In genomic region chr10:104028146-104028545, GRCh38 we compare ENCODE assay signal across 8 cellular contexts.
DNase-seq lines count a peak whose midpoint lies in the region; ATAC-seq and TF ChIP-seq lines count a peak whose summit lies in the region.

No MANE protein-coding gene starts in this region.

- DNase-seq in stimulated activated CD4-positive, alpha-beta T cell treated with anti-CD3 and anti-CD28 coated beads, Interleukin-1b, Interleukin-23, amount 100 ng/mL, for 48 hours, result peak; percentile 37
- DNase-seq in stimulated activated CD4-positive, alpha-beta T cell treated with anti-CD3 and anti-CD28 coated beads, Interleukin-2, amount 100 ng/mL, for 24 hours, result no peak
- peak; percentile 24 for DNase-seq in adipocyte (ENCODE audit: low read depth)
- peak; percentile 63 for DNase-seq in inferior parietal cortex (ENCODE audit: extremely low spot score)
- DNase-seq in UCSD-AML1 (lab: John Stamatoyannopoulos, UW; ENCODE audit: unreplicated experiment), result no peak
- DNase-seq in AML-193 (lab: John Stamatoyannopoulos, UW), result no peak
- DNase-seq in GM20000 (ENCODE audit: low spot score), result no peak

- TF ChIP-seq CTCF in GM20000 (IDR thresholded peaks at IDR 0.05; ENCODE audit: extremely low read depth, missing control alignments), result no peak

- peaks cover 43% of the 10 kb centered on the region for H3K36me3 ChIP-seq in adipocyte (ENCODE audit: control insufficient read depth, insufficient read depth, low read length, severe bottlenecking)

- no peaks in the 10 kb centered on the region for H3K9me3 ChIP-seq in adipocyte (ENCODE audit: control insufficient read depth, low read length)

- no peak overlapping the region for H3K4me3 ChIP-seq in adipocyte (ENCODE audit: low read length)

- H3K27me3 ChIP-seq in adipocyte (replicated peaks; ENCODE audit: control insufficient read depth, insufficient read depth, low read length), result no peaks in the 10 kb centered on the region

- no peaks in the 10 kb centered on the region for H3K4me1 ChIP-seq in adipocyte (ENCODE audit: control insufficient read depth, insufficient read depth, low read length)

- no peak overlapping the region for H3K9ac ChIP-seq in adipocyte (ENCODE audit: low read length)

- no peak for ATAC-seq in HG02870 (IDR thresholded peaks at IDR 0.05; ENCODE audit: unreplicated experiment)

Comparison
In these comparisons a context has a peak if more than half of its experiments do, and no peak if none do; other contexts are left out.
1. DNase-seq: peak in stimulated activated CD4-positive, alpha-beta T cell treated with anti-CD3 and anti-CD28 coated beads, Interleukin-1b, Interleukin-23, amount 100 ng/mL, for 48 hours (single experiment), adipocyte (single experiment) and inferior parietal cortex (single experiment); none in stimulated activated CD4-positive, alpha-beta T cell treated with anti-CD3 and anti-CD28 coated beads, Interleukin-2, amount 100 ng/mL, for 24 hours (0 of 2), UCSD-AML1 (single experiment), AML-193 (0 of 2) and GM20000 (single experiment).